20 cellular contexts compared by ENCODE assay signal in genomic region chr19:3053780-3054179, GRCh38. TPM values are rescaled to one million over a fixed set of nuclear protein-coding genes. Genes with fewer than 3 reads are reported as not detected.
DNase-seq lines count a peak whose midpoint lies in the region; ATAC-seq, FAIRE-seq and TF ChIP-seq lines count a peak whose summit lies in the region.
"Had no signal": no experiment of that assay in that cellular context is flagged by ENCODE, and none has a peak within 500 bp of the region (broad histone marks: within the 10 kb centered on the region; RNA-seq: fewer than 3 reads in every experiment).

No MANE protein-coding gene starts in this region.

- no peak overlapping the region for H3K4ac ChIP-seq in neuronal stem cell (ENCODE audit: low read length)

- CTCF ChIA-PET in K562 (lab: Yijun Ruan, JAX; ENCODE audit: low intra/inter-chr PET ratio): no interaction called here

- no peak for FAIRE-seq in K562 (lab: Jason Lieb, UNC)
- FAIRE-seq: A204.1, GM12892, GM18507, RCC 7860 had no signal

- TF ChIP-seq RAD21 in K562 (CRISPR knock-in tag; conservative IDR thresholded peaks at IDR 0.05 in 1 of 2, IDR thresholded peaks at IDR 0.05 in 1 of 2): no peak

- peak overlapping the region; percentile 35 for H3K27ac ChIP-seq in cardiac muscle cell
- H3K27ac ChIP-seq in K562 (ENCODE audit: extremely low read depth, low read depth, low read length): no peak overlapping the region
- no peak overlapping the region for H3K27ac ChIP-seq in neuronal stem cell (replicated peaks; ENCODE audit: low read length)
- H3K27ac ChIP-seq: BLaER1 treated with 17β-estradiol and CSF1 and Interleukin-3, amounts not matched to agents 10 nM and 100 nM had no signal

- peaks cover 18% of the 10 kb centered on the region for H3K36me3 ChIP-seq in cardiac muscle cell
- H3K36me3 ChIP-seq in K562 (ENCODE audit: control insufficient read depth, insufficient read depth, low read length): peaks cover 57% of the 10 kb centered on the region; the same call in 2 of the 3 replicates
- H3K36me3 ChIP-seq in neuronal stem cell (replicated peaks in 1 of 2; ENCODE audit: control insufficient read depth in 2 of 2, insufficient read depth in 2 of 2, low read length in 2 of 2): peaks cover 8 to 61% of the 10 kb centered on the region in 2 donors

- H3K27me3 ChIP-seq in cardiac muscle cell (no peaks in the 10 kb centered on the region), K562 (ENCODE audit: control insufficient read depth in 2 of 2, insufficient read depth in 2 of 2, low read length in 2 of 2) (no peaks in the 10 kb centered on the region), neuronal stem cell (ENCODE audit: control insufficient read depth in 3 of 3, insufficient read depth in 3 of 3, low read depth in 1 of 3, low read length in 3 of 3) (peaks cover 0 to 3% (median 0%) of the 10 kb centered on the region in 3 experiments)
- H3K27me3 ChIP-seq: BLaER1 treated with 17β-estradiol and CSF1 and Interleukin-3, amounts not matched to agents 10 nM and 100 nM had no signal

- H2BK5ac ChIP-seq in neuronal stem cell (ENCODE audit: low read length): no peak overlapping the region

- no peaks in the 10 kb centered on the region for H3K79me1 ChIP-seq in neuronal stem cell (ENCODE audit: low read depth, low read length)

- H3K4me3 ChIP-seq in cardiac muscle cell (no peak overlapping the region), K562 (no peak overlapping the region), neuronal stem cell (ENCODE audit: low read length in 2 of 2) (no peak overlapping the region)
- H3K4me3 ChIP-seq: BLaER1 treated with 17β-estradiol and CSF1 and Interleukin-3, amounts not matched to agents 10 nM and 100 nM; GM23338 had no signal

- POLR2A ChIA-PET in K562 (lab: Yijun Ruan, JAX): interaction anchor here (0.6 to 2.4 kb wide), 10 partner anchors 11 to 577 kb away, joined by 3 to 14 read pairs (median 6); partner anchors contain the start of gene ZNF57

- no peaks in the 10 kb centered on the region for H3K9me1 ChIP-seq in K562 (ENCODE audit: control insufficient read depth, insufficient read depth, low read length)

- H3K18ac ChIP-seq in neuronal stem cell (ENCODE audit: low read length): no peak overlapping the region

- H4K20me1 ChIP-seq in K562 (replicated peaks; ENCODE audit: control insufficient read depth, insufficient read depth, low read length): 0 out of 2 replicates have a peak, but pooled peaks cover 3% of the 10 kb centered on the region

- BruUV-seq in K562 (replicated peaks; lab: Mats Ljungman, UMichigan): no TSS peak

- H3K9me3 ChIP-seq in cardiac muscle cell (ENCODE audit: low read depth) (no peaks in the 10 kb centered on the region), K562 (replicated peaks; ENCODE audit: control insufficient read depth, insufficient read depth, low read depth, low read length) (no peaks in the 10 kb centered on the region), neuronal stem cell (replicated peaks in 1 of 2; ENCODE audit: control insufficient read depth in 2 of 2, insufficient read depth in 1 of 2, low read depth in 1 of 2, low read length in 2 of 2) (peaks cover 0 to 2% of the 10 kb centered on the region in 2 donors)
- H3K9me3 ChIP-seq: BLaER1 treated with 17β-estradiol and CSF1 and Interleukin-3, amounts not matched to agents 10 nM and 100 nM had no signal

- 0 out of 4 replicates have a peak overlapping the region, but pooled peaks of 1 of the 2 experiments have one; percentile 3 for H3K9ac ChIP-seq in K562 (ENCODE audit: insufficient read depth in 1 of 2, low read depth in 2 of 2, low read length in 2 of 2)
- no peak overlapping the region for H3K9ac ChIP-seq in neuronal stem cell (ENCODE audit: low read depth, low read length, poor library complexity)

- no peak overlapping the region for H3K23ac ChIP-seq in neuronal stem cell (ENCODE audit: low read depth, low read length, poor library complexity)

- no peak overlapping the region for H3K4me2 ChIP-seq in K562 (ENCODE audit: insufficient read depth, low read length)
- no peak overlapping the region for H3K4me2 ChIP-seq in neuronal stem cell (ENCODE audit: insufficient read depth, low read length, poor library complexity, severe bottlenecking)
- H3K4me2 ChIP-seq: GM23338 had no signal

- WGBS in K562 (ENCODE audit: insufficient coverage, low coverage, missing lambda C conversion rate): 88% methylated on average over 13 of the region's 21 CpGs
- no CpG with 5 or more reads among the region's 21 CpGs for WGBS in neuronal stem cell (ENCODE audit: extremely low coverage in 2 of 2, insufficient read length in 2 of 2, insufficient replicate concordance in 1 of 2), 2 donors

- TF ChIP-seq CTCF in cardiac muscle cell (IDR thresholded peaks at IDR 0.05; ENCODE audit: low read depth, low read length): no peak
- TF ChIP-seq CTCF in K562 (IDR thresholded peaks at IDR 0.05 in 2 of 3, conservative IDR thresholded peaks at IDR 0.05 in 1 of 3; ENCODE audit: insufficient read depth in 2 of 3, low read depth in 1 of 3, low read length in 3 of 3): no peak

- H2AFZ ChIP-seq in K562 (ENCODE audit: low read depth, low read length) (no peak overlapping the region), neuronal stem cell (ENCODE audit: low read length) (no peak overlapping the region)
- H2AFZ ChIP-seq: GM23338 had no signal

- no peak overlapping the region for H4K91ac ChIP-seq in neuronal stem cell (ENCODE audit: low read depth, low read length, poor library complexity)

- H2BK120ac ChIP-seq in neuronal stem cell (ENCODE audit: low read depth, low read length): no peak overlapping the region

- peaks cover 12% of the 10 kb centered on the region for H3K4me1 ChIP-seq in cardiac muscle cell (ENCODE audit: low read depth)
- H3K4me1 ChIP-seq in K562 (replicated peaks in 1 of 2; ENCODE audit: control insufficient read depth in 2 of 2, insufficient read depth in 2 of 2, low read length in 2 of 2): peaks cover 16 to 50% of the 10 kb centered on the region in 2 experiments; a peak in 4 of 5 replicates
- peaks cover 4 to 17% of the 10 kb centered on the region in 2 donors for H3K4me1 ChIP-seq in neuronal stem cell (ENCODE audit: control insufficient read depth in 2 of 2, insufficient read depth in 1 of 2, low read depth in 1 of 2, low read length in 2 of 2)

- no peak overlapping the region for H2BK15ac ChIP-seq in neuronal stem cell (ENCODE audit: low read length)

- DNase-seq in cardiac muscle cell (ENCODE audit: low read depth in 1 of 2, low spot score in 1 of 2): no peak
- DNase-seq in left ventricle myocardium superior: no peak
- DNase-seq in K562 (ENCODE audit: extremely low read depth in 1 of 4, low spot score in 3 of 4): peak in 2 of 4 experiments; percentile 11 to 20
- DNase-seq in neuronal stem cell (ENCODE audit: low spot score): no peak
- no peak for DNase-seq in activated CD8-positive, alpha-beta memory T cell treated with anti-CD3 and anti-CD28 coated beads, Interleukin-2, amount 50 U/mL, for 48 hours
- DNase-seq in RPMI8226: no peak
- DNase-seq in NCI-H1417 (lab: John Stamatoyannopoulos, UW): no peak
- DNase-seq: DMS79, NCI-H1105, NCI-H1694 treated with DMSO at 0.1 percent for 48 hours, NCI-H510A, NCI-H748 treated with DMSO at 0.1 percent for 48 hours, SIG-M5 had no signal

- no peak overlapping the region for H2BK12ac ChIP-seq in neuronal stem cell (ENCODE audit: low read length)

- no peak overlapping the region for H4K8ac ChIP-seq in neuronal stem cell (ENCODE audit: low read depth, low read length)

- TF ChIP-seq POLR2A in K562 (conservative IDR thresholded peaks at IDR 0.05): no peak

- TF ChIP-seq EP300 in K562 (IDR thresholded peaks at IDR 0.05; ENCODE audit: low read length): no peak

- in situ Hi-C loops in K562 (cut with MboI): no loop called here

- intact Hi-C loops in left ventricle myocardium superior (cut with micrococcal nuclease): no loop called here
- intact Hi-C loops in K562 (cut with micrococcal nuclease): no loop called here

- peaks cover 13% of the 10 kb centered on the region for H3K79me2 ChIP-seq in K562 (ENCODE audit: control insufficient read depth, insufficient read depth, low read length)

- ATAC-seq in left ventricle myocardium superior (no peak), K562 (no peak)
- ATAC-seq: GM23338, HCT116 had no signal

- no peak overlapping the region for H3K14ac ChIP-seq in neuronal stem cell (ENCODE audit: low read length)

- peak overlapping the region; percentile 34 for H2AK5ac ChIP-seq in neuronal stem cell (ENCODE audit: low read depth, low read length)

RNA-seq across cellular contexts. Expression of gene TLE5, which starts 8.5 kb away (rescaled TPM):
- total RNA-seq in cardiac muscle cell (612 and 690 TPM in 2 replicates), left ventricle myocardium superior (846 TPM), K562 (2014; rRNA removed) (264 and 355 TPM in 2 replicates), K562 (2014; rRNA removed; fragmentation: Illumina TruSeq; extraction: Trizol) (75.8 and 89.1 TPM in 2 replicates), K562 (2015; rRNA removed; fragmentation: Illumina TruSeq; extraction: Trizol) (172 and 178 TPM in 2 replicates), K562 (2021) (347 and 360 TPM in 2 replicates)
- polyA plus RNA-seq in cardiac muscle cell (446 and 487 TPM in 2 replicates), K562 (2011; rRNA removed) (280 and 366 TPM in 2 replicates), K562 (2014; fragmentation: Illumina TruSeq; extraction: Trizol) (235 and 381 TPM in 2 replicates), K562 (2014; fragmentation: Nextera tagmentation; extraction: Ambion mirVana) (1 to 10 TPM; 2.0 to 6.2 TPM), K562 (2014; rRNA removed) (316 and 334 TPM in 2 replicates)
- 147 and 335 TPM in 2 replicates for total RNA-seq in K562 (2011; cell fraction: chromatin; rRNA removed; ENCODE audit: low replicate concordance)
- 259 and 282 TPM in 2 replicates for total RNA-seq in K562 (2011; cell fraction: nucleolus; rRNA removed)
- 209 and 242 TPM in 2 replicates for total RNA-seq in K562 (2011; cell fraction: nucleoplasm; rRNA removed)
- 357 and 770 TPM in 2 replicates for polyA plus RNA-seq in K562 (2011; cell fraction: cytosol; rRNA removed)
- polyA plus RNA-seq in K562 (2011; cell fraction: nucleus; rRNA removed): 343 and 561 TPM in 2 replicates
- 396 and 430 TPM in 2 replicates for polyA plus RNA-seq in K562 (2012)
- polyA minus RNA-seq in K562 (2011; rRNA and poly(A)+ RNA removed): 222 and 305 TPM in 2 replicates
- polyA minus RNA-seq in K562 (2011; cell fraction: cytosol; rRNA and poly(A)+ RNA removed): 290 and 401 TPM in 2 replicates
- 64.5 and 71.5 TPM in 2 replicates for polyA minus RNA-seq in K562 (2011; cell fraction: nucleus; rRNA and poly(A)+ RNA removed)
- 162 TPM for polyA plus RNA-seq in neuronal stem cell (2013, experiment 1 of 2)
- 164 TPM for polyA plus RNA-seq in neuronal stem cell (2013, experiment 2 of 2)

RNA-seq across cellular contexts. Expression of gene TLE2, which starts 24.7 kb away (rescaled TPM):
- total RNA-seq in cardiac muscle cell: 71.1 and 95.9 TPM in 2 replicates
- 102 and 105 TPM in 2 replicates for polyA plus RNA-seq in cardiac muscle cell
- total RNA-seq in left ventricle myocardium superior: 66.5 TPM
- total RNA-seq in K562 (2011; cell fraction: chromatin; rRNA removed; ENCODE audit: low replicate concordance): 30.9 and 72.5 TPM in 2 replicates
- total RNA-seq in K562 (2011; cell fraction: nucleolus; rRNA removed): 30.0 and 48.0 TPM in 2 replicates
- 19.1 and 21.2 TPM in 2 replicates for total RNA-seq in K562 (2011; cell fraction: nucleoplasm; rRNA removed)
- 5.5 and 6.4 TPM in 2 replicates for total RNA-seq in K562 (2014; rRNA removed)
- 2.4 and 2.7 TPM in 2 replicates for total RNA-seq in K562 (2014; rRNA removed; fragmentation: Illumina TruSeq; extraction: Trizol)
- total RNA-seq in K562 (2015; rRNA removed; fragmentation: Illumina TruSeq; extraction: Trizol): 4.4 and 4.5 TPM in 2 replicates
- total RNA-seq in K562 (2021): 13.1 and 15.2 TPM in 2 replicates
- 10.7 and 12.0 TPM in 2 replicates for polyA plus RNA-seq in K562 (2011; rRNA removed)
- 6.0 and 17.7 TPM in 2 replicates for polyA plus RNA-seq in K562 (2011; cell fraction: cytosol; rRNA removed)
- polyA plus RNA-seq in K562 (2011; cell fraction: nucleus; rRNA removed): 34.3 and 67.6 TPM in 2 replicates
- 25.8 and 36.0 TPM in 2 replicates for polyA plus RNA-seq in K562 (2012)
- polyA plus RNA-seq in K562 (2014; fragmentation: Illumina TruSeq; extraction: Trizol): 6.2 and 8.8 TPM in 2 replicates
- under 1 TPM; 0.35 to 0.53 TPM for polyA plus RNA-seq in K562 (2014; fragmentation: Nextera tagmentation; extraction: Ambion mirVana)
- polyA plus RNA-seq in K562 (2014; rRNA removed): 10.5 and 10.6 TPM in 2 replicates
- polyA minus RNA-seq in K562 (2011; rRNA and poly(A)+ RNA removed): 2.9 and 8.1 TPM in 2 replicates
- 10.4 and 11.6 TPM in 2 replicates for polyA minus RNA-seq in K562 (2011; cell fraction: cytosol; rRNA and poly(A)+ RNA removed)
- polyA minus RNA-seq in K562 (2011; cell fraction: nucleus; rRNA and poly(A)+ RNA removed): 6.6 and 9.0 TPM in 2 replicates
- 0.36 TPM for polyA plus RNA-seq in neuronal stem cell (2013, experiment 1 of 2)
- polyA plus RNA-seq in neuronal stem cell (2013, experiment 2 of 2): 0.21 TPM

RNA-seq across cellular contexts. Expression of gene GNA11, which starts 40.4 kb away (rescaled TPM):
- 36.5 and 47.5 TPM in 2 replicates for total RNA-seq in cardiac muscle cell
- polyA plus RNA-seq in cardiac muscle cell: 60.8 and 63.3 TPM in 2 replicates
- total RNA-seq in left ventricle myocardium superior: 74.6 TPM
- total RNA-seq in K562 (2011; cell fraction: chromatin; rRNA removed; ENCODE audit: low replicate concordance): 18.8 and 42.3 TPM in 2 replicates
- total RNA-seq in K562 (2011; cell fraction: nucleolus; rRNA removed): 20.7 and 22.8 TPM in 2 replicates
- total RNA-seq in K562 (2011; cell fraction: nucleoplasm; rRNA removed): 12.6 and 17.6 TPM in 2 replicates
- total RNA-seq in K562 (2014; rRNA removed): 14.5 and 19.3 TPM in 2 replicates
- total RNA-seq in K562 (2014; rRNA removed; fragmentation: Illumina TruSeq; extraction: Trizol): 7.0 and 12.7 TPM in 2 replicates
- 13.4 and 16.5 TPM in 2 replicates for total RNA-seq in K562 (2015; rRNA removed; fragmentation: Illumina TruSeq; extraction: Trizol)
- 24.3 and 24.8 TPM in 2 replicates for total RNA-seq in K562 (2021)
- 3.6 and 9.7 TPM in 2 replicates for polyA plus RNA-seq in K562 (2011; rRNA removed)
- 11.1 and 14.7 TPM in 2 replicates for polyA plus RNA-seq in K562 (2011; cell fraction: cytosol; rRNA removed)
- polyA plus RNA-seq in K562 (2011; cell fraction: nucleus; rRNA removed): 18.1 and 22.6 TPM in 2 replicates
- polyA plus RNA-seq in K562 (2012): 22.6 and 23.5 TPM in 2 replicates
- polyA plus RNA-seq in K562 (2014; fragmentation: Illumina TruSeq; extraction: Trizol): 23.5 and 24.5 TPM in 2 replicates
- polyA plus RNA-seq in K562 (2014; fragmentation: Nextera tagmentation; extraction: Ambion mirVana): under 1 TPM; 0.18 to 0.21 TPM
- 16.6 and 18.2 TPM in 2 replicates for polyA plus RNA-seq in K562 (2014; rRNA removed)
- polyA minus RNA-seq in K562 (2011; rRNA and poly(A)+ RNA removed): 1.6 and 10.8 TPM in 2 replicates
- polyA minus RNA-seq in K562 (2011; cell fraction: cytosol; rRNA and poly(A)+ RNA removed): 10.8 and 11.5 TPM in 2 replicates
- 4.6 and 5.7 TPM in 2 replicates for polyA minus RNA-seq in K562 (2011; cell fraction: nucleus; rRNA and poly(A)+ RNA removed)
- polyA plus RNA-seq in neuronal stem cell (2013, experiment 1 of 2): 19.2 TPM
- 20.0 TPM for polyA plus RNA-seq in neuronal stem cell (2013, experiment 2 of 2)
